7 cellular contexts compared by ENCODE assay signal in the genomic region with DNA sequence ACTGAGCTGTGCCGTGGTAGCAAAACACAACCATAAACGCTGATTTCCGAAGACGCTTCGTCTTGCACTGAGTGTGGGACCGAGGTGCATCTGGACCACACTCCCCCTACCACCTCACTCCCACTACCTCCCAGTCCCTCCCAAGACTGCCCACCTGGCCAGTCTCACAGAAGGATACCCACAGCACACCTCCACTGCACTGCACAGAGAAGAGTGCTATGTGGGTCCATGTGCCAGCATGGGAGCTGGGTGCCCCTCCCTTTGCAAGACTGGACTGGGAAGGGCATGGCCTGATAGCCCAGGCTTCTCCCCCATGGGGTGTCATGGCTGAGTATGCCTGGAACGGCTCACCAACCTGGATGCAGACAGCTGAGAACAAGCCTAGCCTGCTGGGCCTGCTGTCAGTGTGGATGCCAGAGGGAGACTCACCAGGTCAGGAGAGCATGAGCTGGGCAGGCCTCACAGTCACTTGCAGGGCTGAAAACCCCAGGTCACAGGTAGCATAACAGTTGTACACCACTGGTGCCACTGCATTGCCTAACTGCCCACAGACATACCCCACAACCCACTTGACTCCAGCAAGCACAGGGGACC. TPM values are rescaled to one million over a fixed set of nuclear protein-coding genes. Genes with fewer than 3 reads are reported as not detected.
A peak's percentile ranks its signal among the peaks of the same experiment; 100 is the strongest.
DNase-seq lines count a peak whose midpoint lies in the region; ATAC-seq, FAIRE-seq and TF ChIP-seq lines count a peak whose summit lies in the region.
"Not testable (repeated sequence)": the region's sequence is repeated elsewhere in the genome, so short reads cannot be mapped to it uniquely, and the experiment has no call there.

No MANE protein-coding gene starts in this region.

- not testable (repeated sequence) for H3K9ac ChIP-seq in H1 (replicated peaks in 1 of 4; ENCODE audit: extremely low read depth in 1 of 4, low read depth in 3 of 4, low read length in 3 of 4)

- H3K79me2 ChIP-seq in H1 (ENCODE audit: control insufficient read depth in 1 of 2, insufficient read depth in 2 of 2, low read length in 2 of 2), result not testable (repeated sequence)

- POLR2A ChIA-PET in H1 (lab: Charles Lee; ENCODE audit: partially characterized antibody), result not testable (repeated sequence)

- H3K27ac ChIP-seq in H1 (ENCODE audit: low read depth, low read length); upper lobe of right lung: not testable (repeated sequence)

- H3K36me3 ChIP-seq in H1 (ENCODE audit: control insufficient read depth in 2 of 4, insufficient read depth in 4 of 4, low read length in 3 of 4); upper lobe of right lung: not testable (repeated sequence)

- H3K4me1 Mint-ChIP-seq in natural killer cell treated with Interleukin-12 subunit alpha and Interleukin-12 subunit beta and Interleukin-15 and Interleukin-18, amount 100 ng/mL, for 72 hours (ENCODE audit: low read depth in 2 of 2); stimulated activated effector memory CD8-positive, alpha-beta T cell treated with anti-CD3 and anti-CD28 coated beads, Interleukin-12 subunit alpha, Interleukin-12 subunit beta, amount 100 ng/mL, for 72 hours: not testable (repeated sequence)

- not testable (repeated sequence) for H4K5ac ChIP-seq in H1 (ENCODE audit: insufficient read length, low read depth, low read length)

- H3K4me3 ChIP-seq in H1 (ENCODE audit: extremely low read depth in 1 of 4, insufficient read depth in 2 of 4, low read depth in 3 of 4, low read length in 4 of 4); upper lobe of right lung: not testable (repeated sequence)

- H3K14ac ChIP-seq in H1 (ENCODE audit: insufficient read length), result not testable (repeated sequence)

- TF ChIP-seq POLR2A in H1 (IDR thresholded peaks at IDR 0.05; ENCODE audit: control extremely low read depth in 1 of 2, low read depth in 2 of 2, low read length in 2 of 2), result not testable (repeated sequence)

- not testable (repeated sequence) for DNase-seq in HTR-8/SVneo (ENCODE audit: insufficient read length, low spot score); H1 (ENCODE audit: low read depth in 1 of 2, low spot score in 2 of 2); natural killer cell treated with Interleukin-12 subunit alpha and Interleukin-12 subunit beta and Interleukin-15 and Interleukin-18, amount 100 ng/mL, for 72 hours (ENCODE audit: low spot score); stimulated activated effector memory CD8-positive, alpha-beta T cell treated with anti-CD3 and anti-CD28 coated beads, Interleukin-12 subunit alpha, Interleukin-12 subunit beta, amount 100 ng/mL, for 72 hours (ENCODE audit: low spot score in 2 of 2); stimulated activated naive CD8-positive, alpha-beta T cell treated with anti-CD3 and anti-CD28 coated beads, Interleukin-15, Interleukin-2, amounts not matched to agents 100 U/mL and 50 U/mL, for 24 hours; upper lobe of right lung

- intact Hi-C loops in upper lobe of right lung (cut with DNase I), result not testable (repeated sequence)

- ATAC-seq in esophagus mucosa (peak; percentile 98), upper lobe of right lung (peak; percentile 15)
- ATAC-seq in natural killer cell treated with Interleukin-12 subunit alpha and Interleukin-12 subunit beta and Interleukin-15 and Interleukin-18, amount 100 ng/mL, for 72 hours, result peak; percentile 46 to 67
- ATAC-seq in stimulated activated effector memory CD8-positive, alpha-beta T cell treated with anti-CD3 and anti-CD28 coated beads, Interleukin-12 subunit alpha, Interleukin-12 subunit beta, amount 100 ng/mL, for 72 hours, result peak; percentile 47
- ATAC-seq in stimulated activated naive CD8-positive, alpha-beta T cell treated with anti-CD3 and anti-CD28 coated beads, Interleukin-15, Interleukin-2, amounts not matched to agents 100 U/mL and 50 U/mL, for 24 hours, result peak; percentile 32

- H3K23ac ChIP-seq in H1 (ENCODE audit: insufficient read length), result not testable (repeated sequence)

- H3K23me2 ChIP-seq in H1 (ENCODE audit: low read depth, low read length), result not testable (repeated sequence)

- TF ChIP-seq RAD21 in H1 (IDR thresholded peaks at IDR 0.05 in 1 of 2, conservative IDR thresholded peaks at IDR 0.05 in 1 of 2; ENCODE audit: low read depth in 2 of 2, low read length in 2 of 2), result not testable (repeated sequence)

- H3K4me3 Mint-ChIP-seq in natural killer cell treated with Interleukin-12 subunit alpha and Interleukin-12 subunit beta and Interleukin-15 and Interleukin-18, amount 100 ng/mL, for 72 hours; stimulated activated effector memory CD8-positive, alpha-beta T cell treated with anti-CD3 and anti-CD28 coated beads, Interleukin-12 subunit alpha, Interleukin-12 subunit beta, amount 100 ng/mL, for 72 hours: not testable (repeated sequence)

- H2BK20ac ChIP-seq in H1 (ENCODE audit: low read length), result not testable (repeated sequence)

- H3K27me3 ChIP-seq in H1 (replicated peaks in 1 of 4; ENCODE audit: control insufficient read depth in 3 of 4, extremely low read depth in 1 of 4, insufficient read depth in 3 of 4, low read length in 3 of 4); upper lobe of right lung: not testable (repeated sequence)

- CTCF ChIA-PET in H1 (lab: Charles Lee; ENCODE audit: partially characterized antibody), result interaction anchor here (1.5 kb wide), 1 partner anchor 93 kb away, joined by 3 read pairs; no protein-coding TSS in a partner anchor

- not testable (repeated sequence) for H2BK120ac ChIP-seq in H1 (replicated peaks; ENCODE audit: low read depth, low read length)

- H2AFZ ChIP-seq in H1 (ENCODE audit: low read length), result not testable (repeated sequence)

- not testable (repeated sequence) for H2BK5ac ChIP-seq in H1 (ENCODE audit: low read depth, low read length)

- H3K27me3 Mint-ChIP-seq in natural killer cell treated with Interleukin-12 subunit alpha and Interleukin-12 subunit beta and Interleukin-15 and Interleukin-18, amount 100 ng/mL, for 72 hours, result not testable (repeated sequence)

- not testable (repeated sequence) for H4K8ac ChIP-seq in H1 (ENCODE audit: extremely low read depth, insufficient read depth, low read length)

- H3K4ac ChIP-seq in H1 (replicated peaks; ENCODE audit: insufficient read length, low read depth, low read length), result not testable (repeated sequence)

- not testable (repeated sequence) for H4K20me1 ChIP-seq in H1 (replicated peaks in 1 of 2; ENCODE audit: control insufficient read depth in 1 of 2, insufficient read depth in 2 of 2, low read length in 2 of 2)

- H3K36me3 Mint-ChIP-seq in natural killer cell treated with Interleukin-12 subunit alpha and Interleukin-12 subunit beta and Interleukin-15 and Interleukin-18, amount 100 ng/mL, for 72 hours; stimulated activated effector memory CD8-positive, alpha-beta T cell treated with anti-CD3 and anti-CD28 coated beads, Interleukin-12 subunit alpha, Interleukin-12 subunit beta, amount 100 ng/mL, for 72 hours: not testable (repeated sequence)

- H3K27ac Mint-ChIP-seq in natural killer cell treated with Interleukin-12 subunit alpha and Interleukin-12 subunit beta and Interleukin-15 and Interleukin-18, amount 100 ng/mL, for 72 hours; stimulated activated effector memory CD8-positive, alpha-beta T cell treated with anti-CD3 and anti-CD28 coated beads, Interleukin-12 subunit alpha, Interleukin-12 subunit beta, amount 100 ng/mL, for 72 hours: not testable (repeated sequence)

- not testable (repeated sequence) for H4K91ac ChIP-seq in H1 (replicated peaks; ENCODE audit: insufficient read length, low read length)

- H3K9me3 ChIP-seq in H1 (ENCODE audit: insufficient read depth in 2 of 2, low read depth in 1 of 2, low read length in 1 of 2); upper lobe of right lung: not testable (repeated sequence)

- H3K4me1 ChIP-seq in H1 (replicated peaks in 1 of 4; ENCODE audit: control insufficient read depth in 3 of 4, insufficient read depth in 4 of 4, low read length in 3 of 4); upper lobe of right lung: not testable (repeated sequence)

- not testable (repeated sequence) for TF ChIP-seq EP300 in H1 (IDR thresholded peaks at IDR 0.05; ENCODE audit: borderline replicate concordance in 1 of 2, low read depth in 2 of 2, low read length in 2 of 2)

- H3K9me3 Mint-ChIP-seq in natural killer cell treated with Interleukin-12 subunit alpha and Interleukin-12 subunit beta and Interleukin-15 and Interleukin-18, amount 100 ng/mL, for 72 hours; stimulated activated effector memory CD8-positive, alpha-beta T cell treated with anti-CD3 and anti-CD28 coated beads, Interleukin-12 subunit alpha, Interleukin-12 subunit beta, amount 100 ng/mL, for 72 hours: not testable (repeated sequence)

- H2BK12ac ChIP-seq in H1 (ENCODE audit: low read depth, low read length), result not testable (repeated sequence)

- not testable (repeated sequence) for H2AK5ac ChIP-seq in H1 (ENCODE audit: low read depth, low read length)

- not testable (repeated sequence) for H3K4me2 ChIP-seq in H1 (ENCODE audit: insufficient read depth in 1 of 2, low read depth in 2 of 2, low read length in 2 of 2)

- not testable (repeated sequence) for TF ChIP-seq CTCF in H1 (IDR thresholded peaks at IDR 0.05; ENCODE audit: control extremely low read depth in 1 of 3, insufficient read depth in 1 of 3, low read depth in 1 of 3, low read length in 3 of 3); upper lobe of right lung (IDR thresholded peaks at IDR 0.05)

- not testable (repeated sequence) for H3K79me1 ChIP-seq in H1 (ENCODE audit: low read depth, low read length)

- not testable (repeated sequence) for H3K18ac ChIP-seq in H1 (ENCODE audit: extremely low read depth, low read length)

- 71% methylated on average over 1 of the region's 7 CpGs; no CpG with 5 or more reads in 1 of the 2 experiments for WGBS in H1 (ENCODE audit: extremely low coverage in 1 of 2, insufficient coverage in 1 of 2, insufficient read length in 1 of 2, insufficient replicate concordance in 2 of 2, low coverage in 1 of 2, low lambda C conversion rate in 2 of 2, missing lambda C conversion rate in 1 of 2), 2 experiments

- FAIRE-seq in HTR-8/SVneo (lab: Jason Lieb, UNC), result peak; percentile 44
- FAIRE-seq in H1 (lab: Jason Lieb, UNC), result not testable (repeated sequence)

- not testable (repeated sequence) for H3K56ac ChIP-seq in H1 (replicated peaks; ENCODE audit: insufficient read length, low read depth, low read length)

- peak overlapping the region; percentile 46; the same call in 1 of the 2 replicates for H2BK15ac ChIP-seq in H1 (ENCODE audit: low read length)

RNA-seq across cellular contexts. Expression of gene TMEM254, which starts 56.0 kb away (rescaled TPM):
- 26.4 and 26.9 TPM in 2 replicates for total RNA-seq in H1 (2021; fragmentation: NEBNext Ultra II Directional; extraction: Animal tissue kit (Norgen Biotek cat#: 25700))
- polyA plus RNA-seq in H1 (2011; rRNA removed), result 38.7 and 61.2 TPM in 2 replicates
- polyA plus RNA-seq in H1 (2011; cell fraction: cytosol; rRNA removed), result 44.4 TPM
- polyA plus RNA-seq in H1 (2011; cell fraction: nucleus; rRNA removed), result 19.8 TPM
- 24.4 to 32.5 TPM (median 27.6 TPM) in 4 replicates for polyA plus RNA-seq in H1 (2012, experiment 1 of 2)
- polyA plus RNA-seq in H1 (2012, experiment 2 of 2), result 17.7 TPM
- polyA plus RNA-seq in H1 (2013, experiment 1 of 2), result 32.6 TPM
- polyA plus RNA-seq in H1 (2013, experiment 2 of 2), result 39.2 TPM
- 39.0 and 53.2 TPM in 2 replicates for polyA minus RNA-seq in H1 (2011; rRNA and poly(A)+ RNA removed)
- polyA minus RNA-seq in H1 (2011; cell fraction: cytosol; rRNA and poly(A)+ RNA removed), result 12.3 TPM
- 13.1 TPM for polyA minus RNA-seq in H1 (2011; cell fraction: nucleus; rRNA and poly(A)+ RNA removed)
- total RNA-seq in esophagus mucosa (46.8 TPM), upper lobe of right lung (17.6 TPM)
- total RNA-seq in natural killer cell treated with Interleukin-12 subunit alpha and Interleukin-12 subunit beta and Interleukin-15 and Interleukin-18, amount 100 ng/mL, for 72 hours, result 10 to 100 TPM in 1 of 2 donors, 1 to 10 TPM in 1; 8.3 to 13.2 TPM

Comparison
In these comparisons a context has a peak if more than half of its experiments do, and no peak if none do; other contexts are left out.
1. ATAC-seq: peak in every context shown above with its lines; median percentile 98 in esophagus mucosa; 56 in natural killer cell treated with Interleukin-12 subunit alpha and Interleukin-12 subunit beta and Interleukin-15 and Interleukin-18, amount 100 ng/mL, for 72 hours; 47 in stimulated activated effector memory CD8-positive, alpha-beta T cell treated with anti-CD3 and anti-CD28 coated beads, Interleukin-12 subunit alpha, Interleukin-12 subunit beta, amount 100 ng/mL, for 72 hours; 32 in stimulated activated naive CD8-positive, alpha-beta T cell treated with anti-CD3 and anti-CD28 coated beads, Interleukin-15, Interleukin-2, amounts not matched to agents 100 U/mL and 50 U/mL, for 24 hours; 15 in upper lobe of right lung.